Comparison of ENCODE assay signal across 20 cellular contexts in the genomic region with DNA sequence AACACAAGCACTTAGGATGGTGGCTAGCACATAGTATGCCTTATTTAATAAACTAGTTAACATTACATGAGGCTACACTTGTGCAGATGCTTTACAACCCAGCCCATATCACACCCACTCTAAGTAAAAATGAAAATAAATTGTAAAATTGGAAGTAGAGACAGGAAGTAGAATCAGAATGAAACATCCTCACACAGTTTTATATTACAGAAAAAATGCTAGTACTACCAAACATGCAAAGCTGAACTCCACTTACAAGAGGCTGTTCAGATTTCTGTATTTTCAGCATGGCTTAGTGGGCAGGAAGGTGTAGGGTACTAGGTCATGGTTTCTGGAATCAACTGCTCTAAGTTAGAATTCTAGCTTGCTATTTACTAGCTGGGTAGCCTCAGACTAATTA. TPM values are rescaled to one million over a fixed set of nuclear protein-coding genes. Genes with fewer than 3 reads are reported as not detected.
DNase-seq lines count a peak whose midpoint lies in the region; ATAC-seq, FAIRE-seq and TF ChIP-seq lines count a peak whose summit lies in the region.
"Had no signal": no experiment of that assay in that cellular context is flagged by ENCODE, and none has a peak within 500 bp of the region (broad histone marks: within the 10 kb centered on the region; RNA-seq: fewer than 3 reads in every experiment).

No MANE protein-coding gene starts in this region.

- POLR2A ChIA-PET in A673 (lab: Charles Lee; ENCODE audit: low non-redundant PET) = no interaction called here

- TF ChIP-seq CTCF in A673 (conservative IDR thresholded peaks at IDR 0.05; ENCODE audit: low read depth, low read length) = no peak

- H3K9me3 ChIP-seq in A673 (ENCODE audit: low read depth, low read length, poor library complexity, severe bottlenecking) = no peaks in the 10 kb centered on the region
- H3K9me3 ChIP-seq: Caco-2, mucosa of descending colon, ovary had no signal

- CTCF ChIA-PET in A673 (lab: Charles Lee) = interaction anchor here (0.6 to 1.1 kb wide), 2 partner anchors 328 to 1431 kb away, joined by 3 read pairs; no protein-coding TSS in a partner anchor

- intact Hi-C loops in A673 (cut with micrococcal nuclease; ENCODE audit: unreplicated experiment) = no loop called here

- no peak overlapping the region for H3K4me3 ChIP-seq in A673 (ENCODE audit: low read depth, low read length, poor library complexity, severe bottlenecking)
- H3K4me3 ChIP-seq: GM23338, mucosa of descending colon, ovary had no signal

- no peaks in the 10 kb centered on the region for H3K4me1 ChIP-seq in A673 (ENCODE audit: insufficient read depth, low read length, poor library complexity, severe bottlenecking)

- DNase-seq in GM12892 (ENCODE audit: insufficient read length) = no peak
- no peak for DNase-seq in A673 (ENCODE audit: low spot score)
- DNase-seq in GM19240 (ENCODE audit: insufficient read length, low spot score) = no peak
- DNase-seq in RKO (ENCODE audit: low spot score) = no peak
- DNase-seq: activated CD4-positive, alpha-beta T cell treated with anti-CD3 and anti-CD28 coated beads for 1 hour; central memory CD4-positive, alpha-beta T cell; endodermal cell; left cardiac atrium; mucosa of descending colon; NCI-H2081; NCI-H748 treated with DMSO at 0.1 percent for 48 hours; ovary; stimulated activated naive CD4-positive, alpha-beta T cell had no signal

- H3K36me3 ChIP-seq in A673 (ENCODE audit: insufficient read depth, low read length, poor library complexity, severe bottlenecking) = no peaks in the 10 kb centered on the region
- H3K36me3 ChIP-seq: ovary had no signal

- no peak overlapping the region for H3K27ac ChIP-seq in A673 (ENCODE audit: low read depth, low read length, poor library complexity, severe bottlenecking)
- H3K27ac ChIP-seq: ovary had no signal

- no peaks in the 10 kb centered on the region for H3K27me3 ChIP-seq in A673 (replicated peaks; ENCODE audit: insufficient read depth, low read depth, low read length, poor library complexity)
- H3K27me3 ChIP-seq: ovary had no signal

- peak; percentile 46 for FAIRE-seq in GM12892 (lab: Jason Lieb, UNC)
- FAIRE-seq: HTR-8/SVneo had no signal

- no peak for TF ChIP-seq POLR2A in GM12892 (IDR thresholded peaks at IDR 0.05; ENCODE audit: low read depth, low read length)

- BruUV-seq in A673 (replicated peaks; lab: Mats Ljungman, UMichigan) = no TSS peak

- ATAC-seq in GM18870 (IDR thresholded peaks at IDR 0.05; ENCODE audit: unreplicated experiment) = peak; percentile 78
- peak; percentile 58 for ATAC-seq in HG02610 (IDR thresholded peaks at IDR 0.05; ENCODE audit: unreplicated experiment)
- ATAC-seq in HG03558 (IDR thresholded peaks at IDR 0.05; ENCODE audit: extremely low read depth, unreplicated experiment) = peak; percentile 56
- ATAC-seq in GM19035 (IDR thresholded peaks at IDR 0.05; ENCODE audit: unreplicated experiment) = no peak
- ATAC-seq: left cardiac atrium, mucosa of descending colon had no signal

RNA-seq across cellular contexts. Expression of a gene that starts 18.2 kb away (rescaled TPM):
- 4.2 TPM for polyA plus RNA-seq in GM12892 (2012; ENCODE audit: missing spikeins)
- total RNA-seq in A673 (2021) = 35.3 and 46.5 TPM in 2 replicates
